ENCODE assay signal across 8 cellular contexts in the genomic region with DNA sequence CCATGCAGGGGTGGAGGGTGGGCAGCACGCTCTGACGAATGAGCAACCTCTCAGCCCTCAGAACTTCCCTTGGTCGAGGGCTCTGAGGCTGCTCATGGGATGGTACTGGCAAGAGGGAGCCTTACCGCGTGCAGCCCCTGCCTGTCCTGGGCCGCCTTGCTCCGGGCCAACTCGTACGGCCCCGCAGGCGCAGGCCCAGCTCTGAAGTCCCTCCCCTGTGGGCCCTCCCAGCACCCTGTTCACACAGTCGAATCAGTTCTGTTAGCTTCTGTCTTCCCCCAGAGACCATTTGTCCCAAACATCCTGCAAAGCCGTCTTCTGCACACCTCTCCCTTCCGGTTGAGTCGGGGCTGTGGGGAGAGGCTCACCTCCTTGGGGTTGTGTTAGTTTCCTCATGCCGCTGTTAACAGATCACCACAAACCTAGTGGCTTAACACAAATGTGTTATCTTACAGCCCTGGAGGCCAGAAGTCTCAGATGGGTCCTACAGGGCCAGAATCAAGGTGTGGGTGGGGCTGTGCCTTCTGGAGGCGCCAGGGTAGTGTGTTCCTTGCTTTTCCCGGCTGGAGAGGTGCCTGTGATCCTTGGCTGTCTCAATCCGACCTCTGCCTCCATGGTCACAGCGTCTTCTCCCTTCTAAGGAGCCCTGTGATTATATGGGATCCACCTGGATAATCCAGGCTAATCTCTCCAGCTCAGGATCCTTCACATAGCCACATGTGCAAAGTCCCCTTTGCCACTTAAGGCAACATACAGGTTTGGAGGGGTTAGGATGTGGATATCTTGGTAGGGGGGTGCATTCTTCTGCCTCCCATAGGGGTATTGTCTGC. TPM values are rescaled to one million over a fixed set of nuclear protein-coding genes. Genes with fewer than 3 reads are reported as not detected.
DNase-seq lines count a peak whose midpoint lies in the region; ATAC-seq, FAIRE-seq and TF ChIP-seq lines count a peak whose summit lies in the region.

No MANE protein-coding gene starts in this region.

- H3K9me3 ChIP-seq in AG04450 (ENCODE audit: control insufficient read depth, insufficient read depth, low read length) = peaks cover 4% of the 10 kb centered on the region; the same call in 1 of the 2 replicates
- no peaks in the 10 kb centered on the region for H3K9me3 ChIP-seq in gastrocnemius medialis

- CTCF ChIA-PET in AG04450 (lab: Charles Lee) = no interaction called here

- peaks cover 28% of the 10 kb centered on the region for H3K27me3 Mint-ChIP-seq in glutamatergic neuron (ENCODE audit: unreplicated experiment)

- H3K4me1 Mint-ChIP-seq in glutamatergic neuron (ENCODE audit: low read depth, unreplicated experiment) = peaks cover 3% of the 10 kb centered on the region

- peak overlapping the region; percentile 75 for H3K4me3 Mint-ChIP-seq in glutamatergic neuron (ENCODE audit: unreplicated experiment)

- in situ Hi-C loops in gastrocnemius medialis (cut with MboI; ENCODE audit: low sequenced_read_pairs in 4 of 4) = loop anchor here in 3 of 4 donors (10.0 kb wide), 2 partner anchors 65 to 75 kb away; partner anchors contain the start of gene TCTN1 (in 2 of the 3)

- no peaks in the 10 kb centered on the region for H3K36me3 Mint-ChIP-seq in glutamatergic neuron (ENCODE audit: unreplicated experiment)

- H3K36me3 ChIP-seq in gastrocnemius medialis = no peaks in the 10 kb centered on the region

- no peak for TF ChIP-seq POLR2A in gastrocnemius medialis (IDR thresholded peaks at IDR 0.05)

- H3K4me3 ChIP-seq in AG04450 (ENCODE audit: low read depth, low read length) = peak overlapping the region; percentile 59
- H3K4me3 ChIP-seq in gastrocnemius medialis = peak overlapping the region; percentile 69 to 91 (median 74)

- DNase-seq in AG04450 (ENCODE audit: low read depth, low spot score) (no peak), Kasumi-1 (lab: John Stamatoyannopoulos, UW) (peak; percentile 63 to 69), glutamatergic neuron (no peak), gastrocnemius medialis (no peak), iPS-NIHi11 (ENCODE audit: low spot score) (no peak), RCC 7860 (ENCODE audit: low spot score) (no peak)
- DNase-seq in activated T-cell treated with anti-CD3 and anti-CD28 coated beads, Interleukin-2, amount 50 U/mL, for 48 hours = peak; percentile 68 to 73

- no peak overlapping the region for H3K27ac Mint-ChIP-seq in glutamatergic neuron (ENCODE audit: unreplicated experiment)

- no peak for FAIRE-seq in RCC 7860 (lab: Jason Lieb, UNC)

- H3K27me3 ChIP-seq in AG04450 (ENCODE audit: control insufficient read depth, insufficient read depth, low read length) = peaks cover 16% of the 10 kb centered on the region
- peaks cover 0 to 5% (median 0%) of the 10 kb centered on the region in 3 donors for H3K27me3 ChIP-seq in gastrocnemius medialis

- ATAC-seq in GM19328 (IDR thresholded peaks at IDR 0.05; ENCODE audit: unreplicated experiment) (peak; percentile 46), gastrocnemius medialis (peak; percentile 35 to 43)

- H3K27ac ChIP-seq in AG04450 (ENCODE audit: low read depth, low read length) (no peak overlapping the region), gastrocnemius medialis (peak overlapping the region; percentile 63 to 77 (median 72))

- TF ChIP-seq CTCF in AG04450 (IDR thresholded peaks at IDR 0.05; ENCODE audit: low read depth, low read length) = no peak
- TF ChIP-seq CTCF in glutamatergic neuron (IDR thresholded peaks at IDR 0.05; ENCODE audit: partially characterized antibody, unreplicated experiment) = no peak
- no peak for TF ChIP-seq CTCF in gastrocnemius medialis (IDR thresholded peaks at IDR 0.05 in 4 of 5, conservative IDR thresholded peaks at IDR 0.05 in 1 of 5)

- H3K9me3 Mint-ChIP-seq in glutamatergic neuron (ENCODE audit: unreplicated experiment) = peaks cover 2% of the 10 kb centered on the region

- POLR2A ChIA-PET in AG04450 (lab: Yijun Ruan, JAX) = no interaction called here

- H3K4me1 ChIP-seq in gastrocnemius medialis = peaks cover 8 to 11% of the 10 kb centered on the region in 2 donors

- intact Hi-C loops in gastrocnemius medialis (cut with DNase I; ENCODE audit: low total_unique reads) = no loop called here

RNA-seq across cellular contexts. Expression of gene HVCN1, which starts 0.9 kb away (rescaled TPM):
- polyA plus RNA-seq in AG04450 (2011; rRNA removed) = 6.5 and 6.9 TPM in 2 replicates
- polyA minus RNA-seq in AG04450 (2011; rRNA and poly(A)+ RNA removed) = 3.0 and 3.3 TPM in 2 replicates
- total RNA-seq in glutamatergic neuron (ENCODE audit: unreplicated experiment) (0.71 TPM), gastrocnemius medialis (1 to 10 TPM; 4.6 to 8.1 (median 5.8) TPM)

RNA-seq across cellular contexts. Expression of gene PPP1CC, which starts 52.9 kb away (rescaled TPM):
- 112 and 167 TPM in 2 replicates for polyA plus RNA-seq in AG04450 (2011; rRNA removed)
- polyA minus RNA-seq in AG04450 (2011; rRNA and poly(A)+ RNA removed) = 66.0 and 90.2 TPM in 2 replicates
- 137 TPM for total RNA-seq in glutamatergic neuron (ENCODE audit: unreplicated experiment)
- 100 to 1,000 TPM in 3 of 4 donors, 10 to 100 TPM in 1; 96.4 to 226 (median 154) TPM for total RNA-seq in gastrocnemius medialis

Comparison
In these comparisons a context has a peak if more than half of its experiments do, and no peak if none do; other contexts are left out.
1. DNase-seq: peak in Kasumi-1 (2 of 2) and activated T-cell treated with anti-CD3 and anti-CD28 coated beads, Interleukin-2, amount 50 U/mL, for 48 hours (2 of 2); none in AG04450 (single experiment), glutamatergic neuron (single experiment), gastrocnemius medialis (0 of 2), iPS-NIHi11 (single experiment) and RCC 7860 (single experiment).